ENCODE assay signal across 18 cellular contexts in the genomic region with DNA sequence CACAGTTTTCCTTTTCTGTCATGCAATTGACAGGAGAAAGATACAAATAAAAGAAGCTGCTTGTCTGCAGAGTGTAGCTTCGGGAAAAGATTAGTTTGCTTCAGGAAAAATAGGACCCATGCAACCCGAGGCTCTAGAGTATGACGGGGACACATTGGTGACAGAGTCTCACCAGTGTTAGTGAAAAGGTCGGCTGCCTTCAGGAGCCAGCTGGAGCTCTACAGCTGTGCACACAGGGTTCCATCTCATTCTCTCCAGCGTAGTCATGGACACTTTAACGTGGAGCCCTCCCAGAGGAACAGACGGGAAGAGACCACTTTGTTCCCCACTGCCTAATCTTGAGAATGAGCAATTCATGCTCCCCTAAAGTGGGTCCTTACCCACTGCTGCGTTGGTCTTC.
"Had no signal": no experiment of that assay in that cellular context is flagged by ENCODE, and none has a peak within 500 bp of the region (broad histone marks: within the 10 kb centered on the region; RNA-seq: fewer than 3 reads in every experiment).

No MANE protein-coding gene starts in this region.

- H3K9me3 ChIP-seq: lower lobe of right lung, neutrophil, sigmoid colon, spleen, testis, upper lobe of right lung had no signal

- H3K9ac ChIP-seq: parathyroid adenoma had no signal

- H3K4me1 ChIP-seq: lower lobe of right lung, parathyroid adenoma, sigmoid colon, testis, upper lobe of right lung had no signal

- ATAC-seq: lower lobe of right lung; naive thymus-derived CD8-positive, alpha-beta T cell; stimulated activated memory B cell treated with anti-CD40 and anti-IgM and Interleukin-4, amounts not matched to agents 10 μg/mL and 1 μg/mL and 100 μg/mL, for 72 hours; upper lobe of right lung had no signal

- H3K27ac ChIP-seq: cardiac muscle cell, lower lobe of right lung, neutrophil, parathyroid adenoma, sigmoid colon, spleen, testis, upper lobe of right lung had no signal

- H3K9me3 Mint-ChIP-seq: activated B cell treated with CpG ODN at 0.5 μM for 24 hours; activated CD4-positive, alpha-beta memory T cell treated with anti-CD3 and anti-CD28 coated beads for 36 hours; activated naive CD8-positive, alpha-beta T cell treated with anti-CD3 and anti-CD28 coated beads, Interleukin-2, amount 10 ng/mL, durations not matched to agents 7 days and 5 days; naive thymus-derived CD8-positive, alpha-beta T cell; stimulated activated memory B cell treated with anti-CD40 and anti-IgM and Interleukin-4, amounts not matched to agents 10 μg/mL and 1 μg/mL and 100 μg/mL, for 72 hours had no signal

- H3K79me2 ChIP-seq: parathyroid adenoma had no signal

- H3K4me3 Mint-ChIP-seq: activated B cell treated with CpG ODN at 0.5 μM for 24 hours; activated CD4-positive, alpha-beta memory T cell treated with anti-CD3 and anti-CD28 coated beads for 36 hours; activated naive CD8-positive, alpha-beta T cell treated with anti-CD3 and anti-CD28 coated beads, Interleukin-2, amount 10 ng/mL, durations not matched to agents 7 days and 5 days; naive thymus-derived CD8-positive, alpha-beta T cell; stimulated activated memory B cell treated with anti-CD40 and anti-IgM and Interleukin-4, amounts not matched to agents 10 μg/mL and 1 μg/mL and 100 μg/mL, for 72 hours had no signal

- H3K27me3 Mint-ChIP-seq: activated B cell treated with CpG ODN at 0.5 μM for 24 hours; activated CD4-positive, alpha-beta memory T cell treated with anti-CD3 and anti-CD28 coated beads for 36 hours; stimulated activated memory B cell treated with anti-CD40 and anti-IgM and Interleukin-4, amounts not matched to agents 10 μg/mL and 1 μg/mL and 100 μg/mL, for 72 hours had no signal

- H2AFZ ChIP-seq: parathyroid adenoma had no signal

- H3K4me3 ChIP-seq: cardiac muscle cell, lower lobe of right lung, sigmoid colon, spleen, testis, upper lobe of right lung had no signal

- H3K36me3 Mint-ChIP-seq: activated naive CD8-positive, alpha-beta T cell treated with anti-CD3 and anti-CD28 coated beads, Interleukin-2, amount 10 ng/mL, durations not matched to agents 7 days and 5 days; stimulated activated memory B cell treated with anti-CD40 and anti-IgM and Interleukin-4, amounts not matched to agents 10 μg/mL and 1 μg/mL and 100 μg/mL, for 72 hours had no signal

- H3K27ac Mint-ChIP-seq: activated B cell treated with CpG ODN at 0.5 μM for 24 hours; activated CD4-positive, alpha-beta memory T cell treated with anti-CD3 and anti-CD28 coated beads for 36 hours; activated naive CD8-positive, alpha-beta T cell treated with anti-CD3 and anti-CD28 coated beads, Interleukin-2, amount 10 ng/mL, durations not matched to agents 7 days and 5 days; naive thymus-derived CD8-positive, alpha-beta T cell; stimulated activated memory B cell treated with anti-CD40 and anti-IgM and Interleukin-4, amounts not matched to agents 10 μg/mL and 1 μg/mL and 100 μg/mL, for 72 hours had no signal

- H3K36me3 ChIP-seq: cardiac muscle cell, lower lobe of right lung, neutrophil, sigmoid colon, spleen, upper lobe of right lung had no signal

- DNase-seq: activated B cell treated with CpG ODN at 0.5 μM for 24 hours; activated CD4-positive, alpha-beta memory T cell treated with anti-CD3 and anti-CD28 coated beads for 36 hours; activated CD4-positive, alpha-beta T cell treated with anti-CD3 and anti-CD28 coated beads for 4 hours; activated naive CD4-positive, alpha-beta T cell; activated naive CD8-positive, alpha-beta T cell treated with anti-CD3 and anti-CD28 coated beads, Interleukin-2, amount 10 ng/mL, durations not matched to agents 7 days and 5 days; amygdala; foreskin melanocyte; lower lobe of right lung; naive thymus-derived CD8-positive, alpha-beta T cell; sigmoid colon; spleen; stimulated activated CD4-positive, alpha-beta T cell treated with anti-CD3 and anti-CD28 coated beads, Interleukin-4, amount 100 ng/mL, for 4 hours; testis; upper lobe of right lung had no signal

- H3K27me3 ChIP-seq: cardiac muscle cell, sigmoid colon, spleen, testis, upper lobe of right lung had no signal
